ENCODE assay signal across 1 cellular context in the genomic region with DNA sequence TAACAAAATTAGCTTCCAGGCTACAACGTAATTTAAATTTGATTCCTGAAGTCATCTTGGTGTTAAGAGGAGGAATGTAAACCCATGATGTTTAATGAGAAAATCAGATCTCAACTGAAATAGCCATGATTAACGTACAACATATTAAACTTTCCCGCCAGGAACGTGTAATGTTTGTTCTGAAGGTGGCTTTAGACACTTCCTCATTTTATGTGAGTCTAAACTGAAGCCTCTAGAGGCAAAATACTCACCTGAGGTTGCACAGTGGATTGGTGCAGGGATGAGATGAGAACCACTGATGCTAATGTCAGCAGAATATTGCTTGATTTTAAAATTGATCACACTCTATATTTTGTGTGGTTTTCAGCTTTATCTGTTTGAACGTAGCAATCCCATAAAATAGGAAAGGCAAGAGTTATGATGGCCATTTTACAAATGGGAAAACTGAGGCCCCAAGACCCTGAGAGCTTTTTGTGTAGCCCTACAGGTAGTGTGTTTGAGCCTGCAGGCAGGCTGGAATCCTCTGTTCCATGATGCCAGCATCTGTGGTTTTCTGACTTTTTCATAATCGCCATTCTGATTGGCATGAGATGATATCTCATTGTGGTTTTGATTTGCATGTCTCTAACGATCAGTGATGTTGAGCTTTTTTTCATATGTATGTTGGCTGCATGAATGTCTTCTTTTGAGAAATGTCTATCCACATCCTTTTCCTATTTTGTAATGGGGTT.
TF ChIP-seq lines count a peak whose summit lies in the region.

No MANE protein-coding gene starts in this region.

TF ChIP-seq in K562, 482 proteins besides CTCF, POLR2A, EP300 and RAD21:
- TF ChIP-seq, protein P1, sequence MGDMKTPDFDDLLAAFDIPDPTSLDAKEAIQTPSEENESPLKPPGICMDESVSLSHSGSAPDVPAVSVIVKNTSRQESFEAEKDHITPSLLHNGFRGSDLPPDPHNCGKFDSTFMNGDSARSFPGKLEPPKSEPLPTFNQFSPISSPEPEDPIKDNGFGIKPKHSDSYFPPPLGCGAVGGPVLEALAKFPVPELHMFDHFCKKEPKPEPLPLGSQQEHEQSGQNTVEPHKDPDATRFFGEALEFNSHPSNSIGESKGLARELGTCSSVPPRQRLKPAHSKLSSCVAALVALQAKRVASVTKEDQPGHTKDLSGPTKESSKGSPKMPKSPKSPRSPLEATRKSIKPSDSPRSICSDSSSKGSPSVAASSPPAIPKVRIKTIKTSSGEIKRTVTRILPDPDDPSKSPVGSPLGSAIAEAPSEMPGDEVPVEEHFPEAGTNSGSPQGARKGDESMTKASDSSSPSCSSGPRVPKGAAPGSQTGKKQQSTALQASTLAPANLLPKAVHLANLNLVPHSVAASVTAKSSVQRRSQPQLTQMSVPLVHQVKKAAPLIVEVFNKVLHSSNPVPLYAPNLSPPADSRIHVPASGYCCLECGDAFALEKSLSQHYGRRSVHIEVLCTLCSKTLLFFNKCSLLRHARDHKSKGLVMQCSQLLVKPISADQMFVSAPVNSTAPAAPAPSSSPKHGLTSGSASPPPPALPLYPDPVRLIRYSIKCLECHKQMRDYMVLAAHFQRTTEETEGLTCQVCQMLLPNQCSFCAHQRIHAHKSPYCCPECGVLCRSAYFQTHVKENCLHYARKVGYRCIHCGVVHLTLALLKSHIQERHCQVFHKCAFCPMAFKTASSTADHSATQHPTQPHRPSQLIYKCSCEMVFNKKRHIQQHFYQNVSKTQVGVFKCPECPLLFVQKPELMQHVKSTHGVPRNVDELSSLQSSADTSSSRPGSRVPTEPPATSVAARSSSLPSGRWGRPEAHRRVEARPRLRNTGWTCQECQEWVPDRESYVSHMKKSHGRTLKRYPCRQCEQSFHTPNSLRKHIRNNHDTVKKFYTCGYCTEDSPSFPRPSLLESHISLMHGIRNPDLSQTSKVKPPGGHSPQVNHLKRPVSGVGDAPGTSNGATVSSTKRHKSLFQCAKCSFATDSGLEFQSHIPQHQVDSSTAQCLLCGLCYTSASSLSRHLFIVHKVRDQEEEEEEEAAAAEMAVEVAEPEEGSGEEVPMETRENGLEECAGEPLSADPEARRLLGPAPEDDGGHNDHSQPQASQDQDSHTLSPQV (IDR thresholded peaks at IDR 0.05) = no peak
- TF ChIP-seq FOXJ3 (CRISPR knock-in tag; IDR thresholded peaks at IDR 0.05) (no peak), ZNF695 (CRISPR knock-in tag; IDR thresholded peaks at IDR 0.05) (no peak), SPI1 (IDR thresholded peaks at IDR 0.05; ENCODE audit: borderline replicate concordance, low read depth, low read length) (peak; percentile 65), SP1 (CRISPR knock-in tag; IDR thresholded peaks at IDR 0.05) (no peak), TBP (optimal IDR thresholded peaks at IDR 0.05; ENCODE audit: low read depth, low read length) (no peak)
- TF ChIP-seq, protein P2, sequence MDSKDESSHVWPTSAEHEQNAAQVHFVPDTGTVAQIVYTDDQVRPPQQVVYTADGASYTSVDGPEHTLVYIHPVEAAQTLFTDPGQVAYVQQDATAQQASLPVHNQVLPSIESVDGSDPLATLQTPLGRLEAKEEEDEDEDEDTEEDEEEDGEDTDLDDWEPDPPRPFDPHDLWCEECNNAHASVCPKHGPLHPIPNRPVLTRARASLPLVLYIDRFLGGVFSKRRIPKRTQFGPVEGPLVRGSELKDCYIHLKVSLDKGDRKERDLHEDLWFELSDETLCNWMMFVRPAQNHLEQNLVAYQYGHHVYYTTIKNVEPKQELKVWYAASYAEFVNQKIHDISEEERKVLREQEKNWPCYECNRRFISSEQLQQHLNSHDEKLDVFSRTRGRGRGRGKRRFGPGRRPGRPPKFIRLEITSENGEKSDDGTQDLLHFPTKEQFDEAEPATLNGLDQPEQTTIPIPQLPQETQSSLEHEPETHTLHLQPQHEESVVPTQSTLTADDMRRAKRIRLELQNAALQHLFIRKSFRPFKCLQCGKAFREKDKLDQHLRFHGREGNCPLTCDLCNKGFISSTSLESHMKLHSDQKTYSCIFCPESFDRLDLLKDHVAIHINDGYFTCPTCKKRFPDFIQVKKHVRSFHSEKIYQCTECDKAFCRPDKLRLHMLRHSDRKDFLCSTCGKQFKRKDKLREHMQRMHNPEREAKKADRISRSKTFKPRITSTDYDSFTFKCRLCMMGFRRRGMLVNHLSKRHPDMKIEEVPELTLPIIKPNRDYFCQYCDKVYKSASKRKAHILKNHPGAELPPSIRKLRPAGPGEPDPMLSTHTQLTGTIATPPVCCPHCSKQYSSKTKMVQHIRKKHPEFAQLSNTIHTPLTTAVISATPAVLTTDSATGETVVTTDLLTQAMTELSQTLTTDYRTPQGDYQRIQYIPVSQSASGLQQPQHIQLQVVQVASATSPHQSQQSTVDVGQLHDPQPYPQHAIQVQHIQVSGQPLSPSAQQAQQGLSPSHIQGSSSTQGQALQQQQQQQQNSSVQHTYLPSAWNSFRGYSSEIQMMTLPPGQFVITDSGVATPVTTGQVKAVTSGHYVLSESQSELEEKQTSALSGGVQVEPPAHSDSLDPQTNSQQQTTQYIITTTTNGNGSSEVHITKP (IDR thresholded peaks at IDR 0.05; ENCODE audit: partially characterized antibody) = no peak
TF ChIP-seq in K562: peak in this region for 1.
